8 cellular contexts compared by ENCODE assay signal in genomic region chr17:59892251-59892848, GRCh38.
DNase-seq lines count a peak whose midpoint lies in the region; ATAC-seq and TF ChIP-seq lines count a peak whose summit lies in the region.

No MANE protein-coding gene starts in this region.

- DNase-seq in activated naive CD8-positive, alpha-beta T cell treated with anti-CD3 and anti-CD28 coated beads, Interleukin-2, amount 50 U/mL, for 24 hours, result peak; percentile 9
- DNase-seq in NCI-H128 (lab: John Stamatoyannopoulos, UW; ENCODE audit: unreplicated experiment) (no peak), retina (no peak)

- no peaks in the 10 kb centered on the region for H3K27me3 ChIP-seq in iPS-18a (ENCODE audit: control insufficient read depth, insufficient read depth, low read length)

- H3K27ac Mint-ChIP-seq in activated naive CD8-positive, alpha-beta T cell treated with anti-CD3 and anti-CD28 coated beads, Interleukin-2, amount 50 U/mL, for 24 hours, result peak overlapping the region; percentile 99
- H3K27ac Mint-ChIP-seq in stimulated activated memory B cell treated with anti-CD40 and anti-IgM and Interleukin-4, amounts not matched to agents 10 μg/mL and 1 μg/mL and 100 μg/mL, for 72 hours, result peak overlapping the region; percentile 97

- ATAC-seq in GM19463 (IDR thresholded peaks at IDR 0.05; ENCODE audit: unreplicated experiment) (peak; percentile 46), HG03460 (IDR thresholded peaks at IDR 0.05; ENCODE audit: unreplicated experiment) (peak; percentile 53)
- ATAC-seq in activated naive CD8-positive, alpha-beta T cell treated with anti-CD3 and anti-CD28 coated beads, Interleukin-2, amount 50 U/mL, for 24 hours, result no peak
- peak; percentile 69 for ATAC-seq in stimulated activated memory B cell treated with anti-CD40 and anti-IgM and Interleukin-4, amounts not matched to agents 10 μg/mL and 1 μg/mL and 100 μg/mL, for 72 hours

- no peaks in the 10 kb centered on the region for H3K9me3 Mint-ChIP-seq in activated naive CD8-positive, alpha-beta T cell treated with anti-CD3 and anti-CD28 coated beads, Interleukin-2, amount 50 U/mL, for 24 hours
- no peaks in the 10 kb centered on the region for H3K9me3 Mint-ChIP-seq in stimulated activated memory B cell treated with anti-CD40 and anti-IgM and Interleukin-4, amounts not matched to agents 10 μg/mL and 1 μg/mL and 100 μg/mL, for 72 hours

- peaks cover 6% of the 10 kb centered on the region for H3K4me1 ChIP-seq in iPS-18a (ENCODE audit: control insufficient read depth, low read depth, low read length)

- no peak for TF ChIP-seq CTCF in 22Rv1 (IDR thresholded peaks at IDR 0.05)

- H3K36me3 Mint-ChIP-seq in activated naive CD8-positive, alpha-beta T cell treated with anti-CD3 and anti-CD28 coated beads, Interleukin-2, amount 50 U/mL, for 24 hours (ENCODE audit: low read depth), result peaks cover 23% of the 10 kb centered on the region
- peaks cover 21% of the 10 kb centered on the region for H3K36me3 Mint-ChIP-seq in stimulated activated memory B cell treated with anti-CD40 and anti-IgM and Interleukin-4, amounts not matched to agents 10 μg/mL and 1 μg/mL and 100 μg/mL, for 72 hours

- H3K4me3 ChIP-seq in iPS-18a (ENCODE audit: low read length), result peak overlapping the region; percentile 91

- no peaks in the 10 kb centered on the region for H3K9me3 ChIP-seq in iPS-18a (ENCODE audit: control insufficient read depth, low read depth, low read length)

- H3K4me1 Mint-ChIP-seq in activated naive CD8-positive, alpha-beta T cell treated with anti-CD3 and anti-CD28 coated beads, Interleukin-2, amount 50 U/mL, for 24 hours, result peaks cover 57% of the 10 kb centered on the region
- peaks cover 60% of the 10 kb centered on the region for H3K4me1 Mint-ChIP-seq in stimulated activated memory B cell treated with anti-CD40 and anti-IgM and Interleukin-4, amounts not matched to agents 10 μg/mL and 1 μg/mL and 100 μg/mL, for 72 hours

- peaks cover 4% of the 10 kb centered on the region for H3K27me3 Mint-ChIP-seq in activated naive CD8-positive, alpha-beta T cell treated with anti-CD3 and anti-CD28 coated beads, Interleukin-2, amount 50 U/mL, for 24 hours
- H3K27me3 Mint-ChIP-seq in stimulated activated memory B cell treated with anti-CD40 and anti-IgM and Interleukin-4, amounts not matched to agents 10 μg/mL and 1 μg/mL and 100 μg/mL, for 72 hours, result no peaks in the 10 kb centered on the region

- H3K4me3 Mint-ChIP-seq in activated naive CD8-positive, alpha-beta T cell treated with anti-CD3 and anti-CD28 coated beads, Interleukin-2, amount 50 U/mL, for 24 hours, result peak overlapping the region; percentile 94
- H3K4me3 Mint-ChIP-seq in stimulated activated memory B cell treated with anti-CD40 and anti-IgM and Interleukin-4, amounts not matched to agents 10 μg/mL and 1 μg/mL and 100 μg/mL, for 72 hours, result peak overlapping the region; percentile 100

- peak overlapping the region; percentile 71 for H3K9ac ChIP-seq in iPS-18a (ENCODE audit: low read length)

- peak overlapping the region; percentile 85 for H3K27ac ChIP-seq in 22Rv1
- H3K27ac ChIP-seq in iPS-18a (ENCODE audit: low read length), result peak overlapping the region; percentile 22

- H3K36me3 ChIP-seq in iPS-18a (ENCODE audit: control insufficient read depth, low read depth, low read length), result peaks cover 11% of the 10 kb centered on the region
